ENCODE assay signal across 10 cellular contexts in the genomic region with DNA sequence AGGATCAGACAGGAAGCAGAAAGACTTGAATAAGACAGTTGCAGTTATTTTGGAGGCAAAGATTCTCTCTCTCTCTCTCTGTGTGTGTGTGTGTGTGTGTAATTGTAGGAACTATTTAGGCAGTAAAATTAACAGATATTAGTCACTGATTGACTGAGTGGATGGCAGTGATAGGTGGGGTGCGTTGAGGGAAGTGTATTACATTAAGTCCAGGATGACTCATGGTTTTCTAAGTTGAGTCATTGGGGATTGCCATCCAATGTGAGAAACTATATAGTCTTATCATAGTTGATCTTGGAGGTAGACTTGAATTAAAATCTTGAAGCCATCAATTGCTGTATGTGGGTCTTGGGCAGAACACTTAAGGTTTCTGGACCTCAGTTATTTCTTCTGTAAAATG.
DNase-seq lines count a peak whose midpoint lies in the region; ATAC-seq, FAIRE-seq and TF ChIP-seq lines count a peak whose summit lies in the region.
"Had no signal": no experiment of that assay in that cellular context is flagged by ENCODE, and none has a peak within 500 bp of the region (broad histone marks: within the 10 kb centered on the region; RNA-seq: fewer than 3 reads in every experiment).

No MANE protein-coding gene starts in this region.

- peak; percentile 85 for ATAC-seq in GM18511 (IDR thresholded peaks at IDR 0.05; ENCODE audit: unreplicated experiment)
- ATAC-seq in HG02571 (IDR thresholded peaks at IDR 0.05; ENCODE audit: unreplicated experiment), result peak; percentile 58
- ATAC-seq in mucosa of descending colon, result no peak
- no peak for ATAC-seq in GM18519 (IDR thresholded peaks at IDR 0.05; ENCODE audit: low FRiP score, unreplicated experiment)

- no peaks in the 10 kb centered on the region for H3K9me1 ChIP-seq in keratinocyte (ENCODE audit: control insufficient read depth, extremely low read depth, insufficient read depth, low read length)

- H2AFZ ChIP-seq in keratinocyte (ENCODE audit: control insufficient read depth, low read length), result no peak overlapping the region

- H4K20me1 ChIP-seq in keratinocyte (ENCODE audit: control insufficient read depth, extremely low read depth, insufficient read depth, low read length), result no peaks in the 10 kb centered on the region

- H3K4me1 ChIP-seq in keratinocyte (ENCODE audit: control insufficient read depth, extremely low read depth, insufficient read depth, low read length) (peaks cover 13% of the 10 kb centered on the region), mucosa of descending colon (ENCODE audit: low read depth) (no peaks in the 10 kb centered on the region)

- H3K9ac ChIP-seq in keratinocyte (ENCODE audit: control insufficient read depth, extremely low read depth, insufficient read depth, low read length), result no peak overlapping the region

- no peaks in the 10 kb centered on the region for H3K36me3 ChIP-seq in keratinocyte (ENCODE audit: control insufficient read depth in 2 of 2, extremely low read depth in 1 of 2, insufficient read depth in 2 of 2, low read length in 2 of 2)
- no peaks in the 10 kb centered on the region for H3K36me3 ChIP-seq in mucosa of descending colon (ENCODE audit: low read depth)

- peak overlapping the region; percentile 16 for H3K4me2 ChIP-seq in keratinocyte (ENCODE audit: control insufficient read depth, extremely low read depth, insufficient read depth, low read depth, low read length)

- H3K27ac ChIP-seq in keratinocyte (ENCODE audit: control insufficient read depth, insufficient read depth, low read length) (no peak overlapping the region), coronary artery (no peak overlapping the region)

- no peak for FAIRE-seq in RCC 7860 (lab: Jason Lieb, UNC)
- FAIRE-seq in keratinocyte (lab: Jason Lieb, UNC), result peak; percentile 41

- TF ChIP-seq CTCF in keratinocyte (optimal IDR thresholded peaks at IDR 0.05 in 1 of 3, IDR thresholded peaks at IDR 0.05 in 1 of 3, conservative IDR thresholded peaks at IDR 0.05 in 1 of 3; ENCODE audit: extremely low read depth in 1 of 3, insufficient read depth in 2 of 3, low read length in 3 of 3) (no peak), coronary artery (IDR thresholded peaks at IDR 0.05) (no peak), mucosa of descending colon (IDR thresholded peaks at IDR 0.05) (no peak)

- no peaks in the 10 kb centered on the region for H3K9me3 ChIP-seq in keratinocyte (ENCODE audit: control insufficient read depth, low read depth, low read length)
- H3K9me3 ChIP-seq in mucosa of descending colon, result no peaks in the 10 kb centered on the region

- H3K27me3 ChIP-seq in keratinocyte (ENCODE audit: control insufficient read depth, extremely low read depth, insufficient read depth, low read length), result no peaks in the 10 kb centered on the region

- H3K4me3 ChIP-seq in keratinocyte (ENCODE audit: control insufficient read depth in 2 of 3, extremely low read depth in 1 of 3, insufficient read depth in 2 of 3, low read depth in 1 of 3, low read length in 3 of 3), result no peak overlapping the region
- no peak overlapping the region for H3K4me3 ChIP-seq in coronary artery
- H3K4me3 ChIP-seq in mucosa of descending colon, result no peak overlapping the region

- dilution Hi-C loops in keratinocyte (cut with MboI; ENCODE audit: extremely low pct_ligation_motif_present, low sequenced_read_pairs), result no loop called here

- intact Hi-C loops in mucosa of descending colon (cut with DNase I, micrococcal nuclease), result no loop called here

- peak; percentile 6 for DNase-seq in RCC 7860 (ENCODE audit: low spot score)
- peak; percentile 46 for DNase-seq in keratinocyte (ENCODE audit: low read depth, low spot score)
- no peak for DNase-seq in coronary artery (ENCODE audit: low spot score)
- no peak for DNase-seq in mucosa of descending colon
- DNase-seq in NCI-H82 treated with DMSO at 0.1 percent for 48 hours (lab: John Stamatoyannopoulos, UW; ENCODE audit: unreplicated experiment), result no peak
- DNase-seq: activated T-cell treated with anti-CD3 and anti-CD28 coated beads for 4 hours, occipital lobe had no signal

- no peaks in the 10 kb centered on the region for H3K79me2 ChIP-seq in keratinocyte (ENCODE audit: control insufficient read depth, insufficient read depth, low read length)

Comparison
In these comparisons a context has a peak if more than half of its experiments do, and no peak if none do; other contexts are left out.
1. ATAC-seq: peak in GM18511 (single experiment) and HG02571 (single experiment); none in mucosa of descending colon (single experiment) and GM18519 (single experiment).
2. DNase-seq: peak in RCC 7860 (single experiment) and keratinocyte (single experiment); none in coronary artery (single experiment), mucosa of descending colon (0 of 3) and NCI-H82 treated with DMSO at 0.1 percent for 48 hours (single experiment).